In genomic region chr1:56774067-56774609, GRCh38 we compare ENCODE assay signal across 10 cellular contexts. TPM values are rescaled to one million over a fixed set of nuclear protein-coding genes. Genes with fewer than 3 reads are reported as not detected.
DNase-seq lines count a peak whose midpoint lies in the region; ATAC-seq and TF ChIP-seq lines count a peak whose summit lies in the region.
"Had no signal": no experiment of that assay in that cellular context is flagged by ENCODE, and none has a peak within 500 bp of the region (broad histone marks: within the 10 kb centered on the region; RNA-seq: fewer than 3 reads in every experiment).

No MANE protein-coding gene starts in this region.

- H3K9me3 Mint-ChIP-seq in memory B cell (no peaks in the 10 kb centered on the region), type B pancreatic cell (no peaks in the 10 kb centered on the region)
- H3K9me3 Mint-ChIP-seq: activated T-helper 2 cell treated with anti-CD3 and anti-CD28 coated beads, Interferon-gamma antibody, Interleukin-2, Interleukin-4, amounts not matched to agents 10 μg/mL and 5 μg/mL and 100 μg/mL, durations not matched to agents 14 hours and 24 hours and 36 hours had no signal

- DNase-seq in NCI-H2029 treated with DMSO at 0.1 percent for 48 hours (lab: John Stamatoyannopoulos, UW) (peak; percentile 55), memory B cell (ENCODE audit: low spot score in 2 of 2) (peak in 1 of 2 donors; percentile 2), type B pancreatic cell (ENCODE audit: extremely low spot score, unreplicated experiment) (no peak), pons (ENCODE audit: low spot score) (no peak)
- DNase-seq in effector CD8-positive, alpha-beta T cell (lab: John Stamatoyannopoulos, UW): no peak
- DNase-seq: GDM1 had no signal

- TF ChIP-seq CTCF in type B pancreatic cell (conservative IDR thresholded peaks at IDR 0.05): no peak

- no peak overlapping the region for H3K27ac Mint-ChIP-seq in memory B cell
- H3K27ac Mint-ChIP-seq in type B pancreatic cell: no peak overlapping the region
- H3K27ac Mint-ChIP-seq: activated T-helper 2 cell treated with anti-CD3 and anti-CD28 coated beads, Interferon-gamma antibody, Interleukin-2, Interleukin-4, amounts not matched to agents 10 μg/mL and 5 μg/mL and 100 μg/mL, durations not matched to agents 14 hours and 24 hours and 36 hours had no signal

- H3K4me3 Mint-ChIP-seq in memory B cell: peak overlapping the region; percentile 54
- no peak overlapping the region for H3K4me3 Mint-ChIP-seq in type B pancreatic cell

- ATAC-seq in GM18867 (IDR thresholded peaks at IDR 0.05; ENCODE audit: unreplicated experiment): peak; percentile 85
- peak; percentile 83 for ATAC-seq in GM21786 (IDR thresholded peaks at IDR 0.05; ENCODE audit: unreplicated experiment)
- peak; percentile 84 for ATAC-seq in memory B cell (ENCODE audit: low read depth)
- ATAC-seq: HCT116 had no signal

- H3K36me3 Mint-ChIP-seq in memory B cell (no peaks in the 10 kb centered on the region), type B pancreatic cell (no peaks in the 10 kb centered on the region)

- H3K27me3 Mint-ChIP-seq in memory B cell (no peaks in the 10 kb centered on the region), type B pancreatic cell (peaks cover 6% of the 10 kb centered on the region)

- H3K4me1 Mint-ChIP-seq in memory B cell (peaks cover 8% of the 10 kb centered on the region), type B pancreatic cell (ENCODE audit: unreplicated experiment) (no peaks in the 10 kb centered on the region)

RNA-seq across cellular contexts. Expression of gene FYB2, which starts 45.1 kb away (rescaled TPM):
- 0.76 and 1.3 TPM in 2 replicates for total RNA-seq in type B pancreatic cell (ENCODE audit: low replicate concordance)
- total RNA-seq: activated T-helper 2 cell treated with anti-CD3 and anti-CD28 coated beads, Interferon-gamma antibody, Interleukin-2, Interleukin-4, amounts not matched to agents 10 μg/mL and 5 μg/mL and 100 μg/mL, durations not matched to agents 14 hours and 24 hours and 36 hours had no signal
